In the genomic region with DNA sequence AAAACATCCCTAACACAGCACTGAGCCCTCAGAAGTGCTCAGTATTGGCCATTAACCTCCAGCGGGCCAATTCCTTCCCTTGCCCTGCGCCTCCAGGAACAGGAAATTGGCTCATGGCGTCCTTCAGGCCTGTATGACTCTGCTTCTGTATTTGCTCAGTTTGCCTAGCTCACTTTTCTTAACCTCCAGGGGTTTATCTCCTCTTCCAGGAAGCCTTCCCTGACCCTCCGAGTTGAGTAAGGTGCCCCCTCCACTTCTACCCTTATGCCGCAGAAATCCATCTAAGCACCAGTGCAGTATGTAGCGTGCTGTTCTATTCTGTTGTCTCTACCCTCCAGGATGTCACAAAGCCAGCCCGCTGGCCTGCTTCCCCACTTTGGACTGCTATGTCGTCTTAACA, we compare ENCODE assay signal across 1 cellular context.
TF ChIP-seq lines count a peak whose summit lies in the region.

No MANE protein-coding gene starts in this region.

TF ChIP-seq in GM23338, 12 proteins besides CTCF, POLR2A, EP300 and RAD21 (continued from another document):
- TF ChIP-seq, protein P1, sequence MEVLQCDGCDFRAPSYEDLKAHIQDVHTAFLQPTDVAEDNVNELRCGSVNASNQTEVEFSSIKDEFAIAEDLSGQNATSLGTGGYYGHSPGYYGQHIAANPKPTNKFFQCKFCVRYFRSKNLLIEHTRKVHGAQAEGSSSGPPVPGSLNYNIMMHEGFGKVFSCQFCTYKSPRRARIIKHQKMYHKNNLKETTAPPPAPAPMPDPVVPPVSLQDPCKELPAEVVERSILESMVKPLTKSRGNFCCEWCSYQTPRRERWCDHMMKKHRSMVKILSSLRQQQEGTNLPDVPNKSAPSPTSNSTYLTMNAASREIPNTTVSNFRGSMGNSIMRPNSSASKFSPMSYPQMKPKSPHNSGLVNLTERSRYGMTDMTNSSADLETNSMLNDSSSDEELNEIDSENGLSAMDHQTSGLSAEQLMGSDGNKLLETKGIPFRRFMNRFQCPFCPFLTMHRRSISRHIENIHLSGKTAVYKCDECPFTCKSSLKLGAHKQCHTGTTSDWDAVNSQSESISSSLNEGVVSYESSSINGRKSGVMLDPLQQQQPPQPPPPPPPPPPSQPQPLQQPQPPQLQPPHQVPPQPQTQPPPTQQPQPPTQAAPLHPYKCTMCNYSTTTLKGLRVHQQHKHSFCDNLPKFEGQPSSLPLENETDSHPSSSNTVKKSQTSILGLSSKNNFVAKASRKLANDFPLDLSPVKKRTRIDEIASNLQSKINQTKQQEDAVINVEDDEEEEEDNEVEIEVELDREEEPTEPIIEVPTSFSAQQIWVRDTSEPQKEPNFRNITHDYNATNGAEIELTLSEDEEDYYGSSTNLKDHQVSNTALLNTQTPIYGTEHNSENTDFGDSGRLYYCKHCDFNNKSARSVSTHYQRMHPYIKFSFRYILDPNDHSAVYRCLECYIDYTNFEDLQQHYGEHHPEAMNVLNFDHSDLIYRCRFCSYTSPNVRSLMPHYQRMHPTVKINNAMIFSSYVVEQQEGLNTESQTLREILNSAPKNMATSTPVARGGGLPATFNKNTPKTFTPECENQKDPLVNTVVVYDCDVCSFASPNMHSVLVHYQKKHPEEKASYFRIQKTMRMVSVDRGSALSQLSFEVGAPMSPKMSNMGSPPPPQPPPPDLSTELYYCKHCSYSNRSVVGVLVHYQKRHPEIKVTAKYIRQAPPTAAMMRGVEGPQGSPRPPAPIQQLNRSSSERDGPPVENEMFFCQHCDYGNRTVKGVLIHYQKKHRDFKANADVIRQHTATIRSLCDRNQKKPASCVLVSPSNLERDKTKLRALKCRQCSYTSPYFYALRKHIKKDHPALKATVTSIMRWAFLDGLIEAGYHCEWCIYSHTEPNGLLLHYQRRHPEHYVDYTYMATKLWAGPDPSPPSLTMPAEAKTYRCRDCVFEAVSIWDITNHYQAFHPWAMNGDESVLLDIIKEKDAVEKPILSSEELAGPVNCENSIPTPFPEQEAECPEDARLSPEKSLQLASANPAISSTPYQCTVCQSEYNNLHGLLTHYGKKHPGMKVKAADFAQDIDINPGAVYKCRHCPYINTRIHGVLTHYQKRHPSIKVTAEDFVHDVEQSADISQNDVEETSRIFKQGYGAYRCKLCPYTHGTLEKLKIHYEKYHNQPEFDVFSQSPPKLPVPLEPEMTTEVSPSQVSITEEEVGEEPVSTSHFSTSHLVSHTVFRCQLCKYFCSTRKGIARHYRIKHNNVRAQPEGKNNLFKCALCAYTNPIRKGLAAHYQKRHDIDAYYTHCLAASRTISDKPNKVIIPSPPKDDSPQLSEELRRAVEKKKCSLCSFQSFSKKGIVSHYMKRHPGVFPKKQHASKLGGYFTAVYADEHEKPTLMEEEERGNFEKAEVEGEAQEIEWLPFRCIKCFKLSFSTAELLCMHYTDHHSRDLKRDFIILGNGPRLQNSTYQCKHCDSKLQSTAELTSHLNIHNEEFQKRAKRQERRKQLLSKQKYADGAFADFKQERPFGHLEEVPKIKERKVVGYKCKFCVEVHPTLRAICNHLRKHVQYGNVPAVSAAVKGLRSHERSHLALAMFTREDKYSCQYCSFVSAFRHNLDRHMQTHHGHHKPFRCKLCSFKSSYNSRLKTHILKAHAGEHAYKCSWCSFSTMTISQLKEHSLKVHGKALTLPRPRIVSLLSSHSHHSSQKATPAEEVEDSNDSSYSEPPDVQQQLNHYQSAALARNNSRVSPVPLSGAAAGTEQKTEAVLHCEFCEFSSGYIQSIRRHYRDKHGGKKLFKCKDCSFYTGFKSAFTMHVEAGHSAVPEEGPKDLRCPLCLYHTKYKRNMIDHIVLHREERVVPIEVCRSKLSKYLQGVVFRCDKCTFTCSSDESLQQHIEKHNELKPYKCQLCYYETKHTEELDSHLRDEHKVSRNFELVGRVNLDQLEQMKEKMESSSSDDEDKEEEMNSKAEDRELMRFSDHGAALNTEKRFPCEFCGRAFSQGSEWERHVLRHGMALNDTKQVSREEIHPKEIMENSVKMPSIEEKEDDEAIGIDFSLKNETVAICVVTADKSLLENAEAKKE (CRISPR knock-in tag; IDR thresholded peaks at IDR 0.05), result no peak
- TF ChIP-seq EZH2 (IDR thresholded peaks at IDR 0.05; ENCODE audit: low read depth, unreplicated experiment) (no peak), NANOG (IDR thresholded peaks at IDR 0.05; ENCODE audit: borderline replicate concordance) (no peak), POLR2AphosphoS5 (IDR thresholded peaks at IDR 0.05; ENCODE audit: low read depth) (no peak; the same call in 1 of the 2 replicates), EZH2phosphoT487 (IDR thresholded peaks at IDR 0.05; ENCODE audit: unreplicated experiment) (no peak), ZNF331 (CRISPR knock-in tag; IDR thresholded peaks at IDR 0.05; ENCODE audit: low read depth) (no peak), CREB1 (CRISPR knock-in tag; IDR thresholded peaks at IDR 0.05; ENCODE audit: low read depth) (no peak)
- TF ChIP-seq, protein P2, sequence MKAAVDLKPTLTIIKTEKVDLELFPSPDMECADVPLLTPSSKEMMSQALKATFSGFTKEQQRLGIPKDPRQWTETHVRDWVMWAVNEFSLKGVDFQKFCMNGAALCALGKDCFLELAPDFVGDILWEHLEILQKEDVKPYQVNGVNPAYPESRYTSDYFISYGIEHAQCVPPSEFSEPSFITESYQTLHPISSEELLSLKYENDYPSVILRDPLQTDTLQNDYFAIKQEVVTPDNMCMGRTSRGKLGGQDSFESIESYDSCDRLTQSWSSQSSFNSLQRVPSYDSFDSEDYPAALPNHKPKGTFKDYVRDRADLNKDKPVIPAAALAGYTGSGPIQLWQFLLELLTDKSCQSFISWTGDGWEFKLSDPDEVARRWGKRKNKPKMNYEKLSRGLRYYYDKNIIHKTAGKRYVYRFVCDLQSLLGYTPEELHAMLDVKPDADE (IDR thresholded peaks at IDR 0.05), result no peak
